In the genomic region with DNA sequence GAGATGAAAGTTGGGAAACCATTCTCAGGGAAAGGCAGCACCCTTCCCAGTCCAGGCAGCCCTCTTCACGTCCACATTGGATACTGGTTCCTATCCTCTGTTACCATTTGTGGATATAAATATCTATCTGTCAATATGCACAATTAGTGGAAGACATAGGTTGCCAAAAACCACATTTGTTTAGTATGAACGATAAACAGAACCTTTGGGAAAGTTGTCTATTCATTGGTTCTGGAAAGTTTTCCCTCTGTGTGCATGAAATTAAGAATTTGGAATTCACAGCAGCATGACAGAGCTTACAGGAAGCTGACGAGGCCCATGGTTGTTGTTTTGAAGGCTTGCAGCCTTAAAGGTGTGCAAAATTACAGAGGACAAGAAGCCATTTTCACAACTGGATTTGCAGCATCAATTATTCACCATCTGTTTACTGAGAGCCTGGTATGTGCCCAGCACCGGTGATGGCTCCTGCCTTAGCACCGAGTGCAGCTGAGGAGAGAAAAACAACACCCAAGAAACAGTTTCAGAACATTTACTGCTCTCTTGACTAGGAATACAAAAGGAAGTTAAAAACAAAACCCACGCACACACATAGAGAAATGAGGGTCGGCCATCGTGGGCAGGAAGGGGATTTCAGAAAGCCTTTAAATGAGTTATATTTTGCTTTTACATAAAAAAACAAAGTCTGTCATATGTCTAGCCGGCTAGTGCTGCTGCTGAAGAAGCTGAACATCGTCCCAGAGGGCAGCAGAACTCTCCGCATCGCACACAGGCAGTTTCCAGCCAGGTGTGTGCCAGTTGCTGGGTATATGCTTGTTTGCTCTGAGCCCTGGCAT, we compare ENCODE assay signal across 13 cellular contexts.
DNase-seq lines count a peak whose midpoint lies in the region; ATAC-seq and TF ChIP-seq lines count a peak whose summit lies in the region.
"Had no signal": no experiment of that assay in that cellular context is flagged by ENCODE, and none has a peak within 500 bp of the region (broad histone marks: within the 10 kb centered on the region; RNA-seq: fewer than 3 reads in every experiment).

No MANE protein-coding gene starts in this region.

- H3K9me3 Mint-ChIP-seq in activated CD8-positive, alpha-beta T cell treated with anti-CD3 and anti-CD28 coated beads, Interleukin-2, amount 10 ng/mL, durations not matched to agents 7 days and 5 days (ENCODE audit: insufficient read depth), result peaks cover 3% of the 10 kb centered on the region
- peaks cover 7% of the 10 kb centered on the region for H3K9me3 Mint-ChIP-seq in neural crest cell

- intact Hi-C loops in left ventricle myocardium superior (cut with micrococcal nuclease), result no loop called here

- H3K27ac Mint-ChIP-seq in activated CD8-positive, alpha-beta T cell treated with anti-CD3 and anti-CD28 coated beads, Interleukin-2, amount 10 ng/mL, durations not matched to agents 7 days and 5 days, result peak overlapping the region; percentile 61
- peak overlapping the region; percentile 15 for H3K27ac Mint-ChIP-seq in neural crest cell (ENCODE audit: unreplicated experiment)
- H3K27ac Mint-ChIP-seq: IgD-negative memory B cell had no signal

- TF ChIP-seq CTCF in neural crest cell (conservative IDR thresholded peaks at IDR 0.05), result no peak

- POLR2A ChIA-PET in activated CD8-positive, alpha-beta T cell treated with anti-CD3 and anti-CD28 coated beads, Interleukin-2, amount 10 ng/mL, durations not matched to agents 7 days and 5 days (lab: Charles Lee), result no interaction called here

- DNase-seq in NCI-H510A (lab: John Stamatoyannopoulos, UW), result peak; percentile 9
- DNase-seq in NCI-H510A treated with DMSO at 0.1 percent for 48 hours (lab: John Stamatoyannopoulos, UW), result no peak
- peak; percentile 22 for DNase-seq in activated CD8-positive, alpha-beta T cell treated with anti-CD3 and anti-CD28 coated beads, Interleukin-2, amount 10 ng/mL, durations not matched to agents 7 days and 5 days
- no peak for DNase-seq in neural crest cell (ENCODE audit: low read depth, low spot score)
- no peak for DNase-seq in left ventricle myocardium superior
- no peak for DNase-seq in HK-2 (ENCODE audit: unreplicated experiment)
- DNase-seq in inferior parietal cortex (ENCODE audit: extremely low spot score), result no peak
- DNase-seq: mammary epithelial cell, spleen, thyroid gland had no signal

- peaks cover 2% of the 10 kb centered on the region for H3K36me3 Mint-ChIP-seq in activated CD8-positive, alpha-beta T cell treated with anti-CD3 and anti-CD28 coated beads, Interleukin-2, amount 10 ng/mL, durations not matched to agents 7 days and 5 days (ENCODE audit: low read depth)
- peaks cover 11% of the 10 kb centered on the region for H3K36me3 Mint-ChIP-seq in neural crest cell (ENCODE audit: low read depth)

- peak; percentile 68 for ATAC-seq in GM18868 (IDR thresholded peaks at IDR 0.05; ENCODE audit: unreplicated experiment)
- ATAC-seq in activated CD8-positive, alpha-beta T cell treated with anti-CD3 and anti-CD28 coated beads, Interleukin-2, amount 10 ng/mL, durations not matched to agents 7 days and 5 days, result no peak
- ATAC-seq in left ventricle myocardium superior, result no peak

- CTCF ChIA-PET in activated CD8-positive, alpha-beta T cell treated with anti-CD3 and anti-CD28 coated beads, Interleukin-2, amount 10 ng/mL, durations not matched to agents 7 days and 5 days (lab: Charles Lee), result interaction anchor here (0.8 kb wide), 1 partner anchor 110 kb away, joined by 3 read pairs; no protein-coding TSS in a partner anchor

- H3K27me3 Mint-ChIP-seq in activated CD8-positive, alpha-beta T cell treated with anti-CD3 and anti-CD28 coated beads, Interleukin-2, amount 10 ng/mL, durations not matched to agents 7 days and 5 days (ENCODE audit: low read depth), result no peaks in the 10 kb centered on the region
- H3K27me3 Mint-ChIP-seq in neural crest cell (ENCODE audit: low read depth), result no peaks in the 10 kb centered on the region
- H3K27me3 Mint-ChIP-seq: brain, IgD-negative memory B cell had no signal

- H3K4me3 Mint-ChIP-seq in activated CD8-positive, alpha-beta T cell treated with anti-CD3 and anti-CD28 coated beads, Interleukin-2, amount 10 ng/mL, durations not matched to agents 7 days and 5 days, result no peak overlapping the region
- H3K4me3 Mint-ChIP-seq in neural crest cell, result no peak overlapping the region
- H3K4me3 Mint-ChIP-seq: brain had no signal

- peaks cover 17% of the 10 kb centered on the region for H3K4me1 Mint-ChIP-seq in activated CD8-positive, alpha-beta T cell treated with anti-CD3 and anti-CD28 coated beads, Interleukin-2, amount 10 ng/mL, durations not matched to agents 7 days and 5 days (ENCODE audit: low read depth)
- peaks cover 6% of the 10 kb centered on the region for H3K4me1 Mint-ChIP-seq in neural crest cell

Comparison
In these comparisons a context has a peak if more than half of its experiments do, and no peak if none do; other contexts are left out.
1. DNase-seq: peak in NCI-H510A (single experiment) and activated CD8-positive, alpha-beta T cell treated with anti-CD3 and anti-CD28 coated beads, Interleukin-2, amount 10 ng/mL, durations not matched to agents 7 days and 5 days (single experiment); none in NCI-H510A treated with DMSO at 0.1 percent for 48 hours (single experiment), neural crest cell (single experiment), left ventricle myocardium superior (single experiment), HK-2 (single experiment) and inferior parietal cortex (single experiment).